Comparison of ENCODE assay signal across 6 cellular contexts in genomic region chr17:31366088-31366487, GRCh38. TPM values are rescaled to one million over a fixed set of nuclear protein-coding genes. Genes with fewer than 3 reads are reported as not detected.
"Had no signal": no experiment of that assay in that cellular context is flagged by ENCODE, and none has a peak within 500 bp of the region (broad histone marks: within the 10 kb centered on the region; RNA-seq: fewer than 3 reads in every experiment).

No MANE protein-coding gene starts in this region.

- ATAC-seq: GM12878 had no signal

- FAIRE-seq: GM12878, GM12892, GM18507 had no signal

- H3K4me3 ChIP-seq: GM12878 had no signal

- DNase-seq: GDM1, GF-D8 had no signal

RNA-seq across cellular contexts. Expression of gene EVI2A, which starts 44.7 kb away (rescaled TPM):
- total RNA-seq: G401 had no signal

RNA-seq across cellular contexts. Expression of gene EVI2B, which starts 52.2 kb away (rescaled TPM):
- total RNA-seq: G401 had no signal
